In the genomic region with DNA sequence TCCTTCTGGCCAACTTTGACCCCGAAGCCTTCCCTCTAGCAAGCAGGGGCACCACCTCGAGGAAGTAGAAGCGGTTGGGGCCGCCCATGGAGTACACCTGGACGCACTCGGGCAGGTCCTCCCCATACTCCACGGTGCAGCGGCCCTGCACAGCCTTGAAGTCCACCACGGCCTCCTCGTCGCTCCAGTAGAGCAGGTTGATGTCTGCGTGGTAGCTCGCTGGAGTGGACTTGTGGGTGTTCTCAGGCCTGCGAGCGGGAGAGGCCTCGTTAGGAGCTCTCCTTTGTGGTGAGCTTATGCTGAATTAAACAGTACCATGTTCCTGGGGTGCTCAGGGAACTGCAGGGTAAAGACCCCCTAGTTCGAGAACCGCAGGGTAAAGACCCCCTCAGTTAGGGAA, we compare ENCODE assay signal across 20 cellular contexts. TPM values are rescaled to one million over a fixed set of nuclear protein-coding genes. Genes with fewer than 3 reads are reported as not detected.
DNase-seq lines count a peak whose midpoint lies in the region; ATAC-seq, FAIRE-seq and TF ChIP-seq lines count a peak whose summit lies in the region.
"Had no signal": no experiment of that assay in that cellular context is flagged by ENCODE, and none has a peak within 500 bp of the region (broad histone marks: within the 10 kb centered on the region; RNA-seq: fewer than 3 reads in every experiment).

No MANE protein-coding gene starts in this region.

- no peak overlapping the region for H2AFZ ChIP-seq in osteoblast (ENCODE audit: low read length)

- H3K9me3 ChIP-seq in osteoblast (ENCODE audit: low read depth, low read length), result no peaks in the 10 kb centered on the region
- H3K9me3 ChIP-seq: A549, SJSA1, vagina had no signal

- peaks cover 94% of the 10 kb centered on the region for H3K36me3 ChIP-seq in osteoblast (ENCODE audit: insufficient read depth, low read length)

- H3K4me1 ChIP-seq in osteoblast (ENCODE audit: insufficient read depth, low read length), result no peaks in the 10 kb centered on the region
- H3K4me1 ChIP-seq: A549, SJSA1, vagina had no signal

- H3K79me2 ChIP-seq in osteoblast (ENCODE audit: insufficient read depth, low read length), result no peaks in the 10 kb centered on the region

- no peak for FAIRE-seq in D721Med (lab: Jason Lieb, UNC)
- FAIRE-seq: A549, GM12892, RCC 7860 had no signal

- H3K27me3 ChIP-seq in osteoblast (ENCODE audit: insufficient read depth, low read length), result no peaks in the 10 kb centered on the region
- H3K27me3 ChIP-seq: SJSA1, vagina had no signal

- peak overlapping the region; percentile 86 for H3K27ac Mint-ChIP-seq in activated CD8-positive, alpha-beta memory T cell treated with anti-CD3 and anti-CD28 coated beads, Interleukin-2, amount 10 ng/mL, durations not matched to agents 7 days and 5 days
- H3K27ac Mint-ChIP-seq in central memory CD8-positive, alpha-beta T cell (ENCODE audit: low read depth), result peak overlapping the region; percentile 95
- H3K27ac Mint-ChIP-seq: B cell had no signal

- no peak overlapping the region for H3K4me3 ChIP-seq in osteoblast (ENCODE audit: insufficient read depth, low read length)
- H3K4me3 ChIP-seq: A549, SJSA1, vagina had no signal

- peaks cover 62% of the 10 kb centered on the region for H3K36me3 Mint-ChIP-seq in activated CD8-positive, alpha-beta memory T cell treated with anti-CD3 and anti-CD28 coated beads, Interleukin-2, amount 10 ng/mL, durations not matched to agents 7 days and 5 days
- H3K36me3 Mint-ChIP-seq in central memory CD8-positive, alpha-beta T cell (ENCODE audit: insufficient read depth), result peaks cover 43% of the 10 kb centered on the region

- TF ChIP-seq CTCF in D721Med (IDR thresholded peaks at IDR 0.05; ENCODE audit: insufficient read depth, missing control alignments) (no peak), osteoblast (IDR thresholded peaks at IDR 0.05; ENCODE audit: extremely low read depth, low read depth, low read length) (no peak)

- no peak for ATAC-seq in activated CD8-positive, alpha-beta memory T cell treated with anti-CD3 and anti-CD28 coated beads, Interleukin-2, amount 10 ng/mL, durations not matched to agents 7 days and 5 days
- ATAC-seq in central memory CD8-positive, alpha-beta T cell (replicated peaks; ENCODE audit: extremely low read depth, poor library complexity, severe bottlenecking), result no peak
- ATAC-seq: A549 had no signal

- H4K20me1 ChIP-seq in osteoblast (ENCODE audit: insufficient read depth, low read length), result no peaks in the 10 kb centered on the region

- no peak overlapping the region for H3K4me2 ChIP-seq in osteoblast (ENCODE audit: insufficient read depth, low read length)
- H3K4me2 ChIP-seq: A549 had no signal

- CTCF ChIA-PET in activated CD8-positive, alpha-beta memory T cell treated with anti-CD3 and anti-CD28 coated beads, Interleukin-2, amount 10 ng/mL, durations not matched to agents 7 days and 5 days (lab: Charles Lee), result interaction anchor here (0.8 to 1.0 kb wide), 2 partner anchors 9 to 22 kb away, joined by 3 read pairs; partner anchors contain the start of gene EIF3G

- H3K9me3 Mint-ChIP-seq in activated CD8-positive, alpha-beta memory T cell treated with anti-CD3 and anti-CD28 coated beads, Interleukin-2, amount 10 ng/mL, durations not matched to agents 7 days and 5 days (ENCODE audit: low read depth), result no peaks in the 10 kb centered on the region
- H3K9me3 Mint-ChIP-seq in central memory CD8-positive, alpha-beta T cell, result no peaks in the 10 kb centered on the region
- H3K9me3 Mint-ChIP-seq: memory B cell had no signal

- no peak overlapping the region for H3K4me3 Mint-ChIP-seq in activated CD8-positive, alpha-beta memory T cell treated with anti-CD3 and anti-CD28 coated beads, Interleukin-2, amount 10 ng/mL, durations not matched to agents 7 days and 5 days
- peak overlapping the region; percentile 71 for H3K4me3 Mint-ChIP-seq in central memory CD8-positive, alpha-beta T cell
- H3K4me3 Mint-ChIP-seq: B cell, memory B cell had no signal

- H3K27me3 Mint-ChIP-seq in activated CD8-positive, alpha-beta memory T cell treated with anti-CD3 and anti-CD28 coated beads, Interleukin-2, amount 10 ng/mL, durations not matched to agents 7 days and 5 days, result no peaks in the 10 kb centered on the region
- no peaks in the 10 kb centered on the region for H3K27me3 Mint-ChIP-seq in central memory CD8-positive, alpha-beta T cell
- H3K27me3 Mint-ChIP-seq: B cell, memory B cell had no signal

- no peak for DNase-seq in activated CD8-positive, alpha-beta memory T cell treated with anti-CD3 and anti-CD28 coated beads, Interleukin-2, amount 10 ng/mL, durations not matched to agents 7 days and 5 days
- DNase-seq in activated CD8-positive, alpha-beta memory T cell treated with anti-CD3 and anti-CD28 coated beads for 24 hours, result no peak
- DNase-seq in D721Med (ENCODE audit: insufficient read length, low spot score) (peak; percentile 13), osteoblast (ENCODE audit: insufficient read length, low spot score, missing footprints) (peak; percentile 72), NCI-H187 treated with DMSO at 0.1 percent for 48 hours (lab: John Stamatoyannopoulos, UW) (no peak), DMS153 treated with DMSO at 0.1 percent for 48 hours (lab: John Stamatoyannopoulos, UW; ENCODE audit: unreplicated experiment) (no peak), NK-92 (lab: John Stamatoyannopoulos, UW; ENCODE audit: unreplicated experiment) (no peak)
- DNase-seq in central memory CD8-positive, alpha-beta T cell (ENCODE audit: low spot score in 2 of 2), result no peak
- DNase-seq: EL, erythroblast, foreskin fibroblast, NCI-H187, NCI-H526 treated with DMSO at 0.1 percent for 48 hours had no signal

- H3K27ac ChIP-seq in osteoblast (ENCODE audit: low read depth, low read length), result no peak overlapping the region
- H3K27ac ChIP-seq: A549, SJSA1, vagina had no signal

- peaks cover 29% of the 10 kb centered on the region for H3K4me1 Mint-ChIP-seq in activated CD8-positive, alpha-beta memory T cell treated with anti-CD3 and anti-CD28 coated beads, Interleukin-2, amount 10 ng/mL, durations not matched to agents 7 days and 5 days
- peaks cover 27% of the 10 kb centered on the region for H3K4me1 Mint-ChIP-seq in central memory CD8-positive, alpha-beta T cell
- H3K4me1 Mint-ChIP-seq: B cell had no signal

RNA-seq across cellular contexts. Expression of gene EIF3G, which starts 22.3 kb away (rescaled TPM):
- total RNA-seq in activated CD8-positive, alpha-beta memory T cell treated with anti-CD3 and anti-CD28 coated beads, Interleukin-2, amount 10 ng/mL, durations not matched to agents 7 days and 5 days, result 100 to 1,000 TPM; 216 to 256 TPM
- 226 and 252 TPM in 2 replicates for total RNA-seq in osteoblast

RNA-seq across cellular contexts. Expression of gene P2RY11, which starts 30.5 kb away (rescaled TPM):
- 10 to 100 TPM; 36.0 to 43.7 TPM for total RNA-seq in activated CD8-positive, alpha-beta memory T cell treated with anti-CD3 and anti-CD28 coated beads, Interleukin-2, amount 10 ng/mL, durations not matched to agents 7 days and 5 days
- total RNA-seq in osteoblast, result 2.1 and 2.2 TPM in 2 replicates

RNA-seq across cellular contexts. Expression of gene PPAN, which starts 35.8 kb away (rescaled TPM):
- total RNA-seq in activated CD8-positive, alpha-beta memory T cell treated with anti-CD3 and anti-CD28 coated beads, Interleukin-2, amount 10 ng/mL, durations not matched to agents 7 days and 5 days, result 100 to 1,000 TPM in 1 of 2 experiments, 10 to 100 TPM in 1; 98.5 to 115 TPM
- 19.2 and 20.9 TPM in 2 replicates for total RNA-seq in osteoblast

RNA-seq across cellular contexts. Expression of gene ANGPTL6, which starts 39.5 kb away (rescaled TPM):
- 1 to 10 TPM; 2.7 to 3.3 TPM for total RNA-seq in activated CD8-positive, alpha-beta memory T cell treated with anti-CD3 and anti-CD28 coated beads, Interleukin-2, amount 10 ng/mL, durations not matched to agents 7 days and 5 days
- total RNA-seq in osteoblast, result not detected in 2 replicates
- total RNA-seq: vagina had no signal

RNA-seq across cellular contexts. Expression of gene DNMT1, which starts 52.8 kb away (rescaled TPM):
- 100 to 1,000 TPM; 433 to 500 TPM for total RNA-seq in activated CD8-positive, alpha-beta memory T cell treated with anti-CD3 and anti-CD28 coated beads, Interleukin-2, amount 10 ng/mL, durations not matched to agents 7 days and 5 days
- 24.2 and 33.7 TPM in 2 replicates for total RNA-seq in osteoblast

Comparison
In these comparisons a context has a peak if more than half of its experiments do, and no peak if none do; other contexts are left out.
1. DNase-seq: peak in D721Med (single experiment) and osteoblast (single experiment); none in activated CD8-positive, alpha-beta memory T cell treated with anti-CD3 and anti-CD28 coated beads, Interleukin-2, amount 10 ng/mL, durations not matched to agents 7 days and 5 days (single experiment), activated CD8-positive, alpha-beta memory T cell treated with anti-CD3 and anti-CD28 coated beads for 24 hours (single experiment), central memory CD8-positive, alpha-beta T cell (0 of 2), NCI-H187 treated with DMSO at 0.1 percent for 48 hours (single experiment), DMS153 treated with DMSO at 0.1 percent for 48 hours (single experiment) and NK-92 (single experiment).
2. RNA of gene P2RY11, which starts 30.5 kb away (total RNA-seq): 36.0 to 43.7 TPM in activated CD8-positive, alpha-beta memory T cell treated with anti-CD3 and anti-CD28 coated beads, Interleukin-2, amount 10 ng/mL, durations not matched to agents 7 days and 5 days; 2.1 to 2.2 TPM in osteoblast; every median in the first group is over 10 times any median in the second.